ENCODE assay signal across 9 cellular contexts in the genomic region with DNA sequence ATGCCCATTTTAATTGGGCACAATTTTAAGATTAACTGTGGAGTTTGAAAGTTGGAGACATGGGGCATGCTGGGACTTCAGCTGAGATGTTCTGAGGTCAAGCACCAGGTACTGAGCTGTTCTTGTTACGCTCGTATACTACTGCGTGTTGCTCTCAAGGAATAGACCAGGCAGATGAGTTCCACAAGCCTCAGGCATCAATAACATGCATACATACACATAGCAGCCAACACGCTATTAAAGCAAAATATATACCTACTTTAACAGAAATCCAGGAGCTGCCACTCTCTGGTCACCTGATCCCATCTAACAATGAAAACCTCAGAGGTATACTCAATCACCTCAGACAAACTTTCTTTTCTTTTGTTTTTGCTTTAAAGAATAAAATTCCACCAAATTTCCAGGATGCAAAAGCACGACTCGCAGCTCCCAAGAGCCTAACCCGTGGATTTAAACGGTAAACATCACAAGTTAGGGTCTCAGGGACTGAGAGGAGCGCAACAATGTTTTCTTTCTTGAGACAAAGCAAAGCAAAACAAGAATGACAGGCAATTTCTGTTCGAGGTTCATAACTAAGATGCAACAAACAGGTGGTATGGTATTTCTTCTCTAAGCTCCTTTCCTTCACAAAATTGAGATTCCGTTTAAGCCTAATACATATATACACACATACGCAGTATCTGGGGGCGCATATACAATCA. TPM values are rescaled to one million over a fixed set of nuclear protein-coding genes. Genes with fewer than 3 reads are reported as not detected.
DNase-seq lines count a peak whose midpoint lies in the region; ATAC-seq and TF ChIP-seq lines count a peak whose summit lies in the region.
"Had no signal": no experiment of that assay in that cellular context is flagged by ENCODE, and none has a peak within 500 bp of the region (broad histone marks: within the 10 kb centered on the region; RNA-seq: fewer than 3 reads in every experiment).

No MANE protein-coding gene starts in this region.

- in situ Hi-C loops in GM13976 (cut with MboI; ENCODE audit: low sequenced_read_pairs, unreplicated experiment) = no loop called here

- H3K36me3 Mint-ChIP-seq in naive thymus-derived CD8-positive, alpha-beta T cell = no peaks in the 10 kb centered on the region

- DNase-seq in NCI-H345 treated with DMSO at 0.1 percent for 48 hours (lab: John Stamatoyannopoulos, UW; ENCODE audit: unreplicated experiment) (peak; percentile 48), epithelial cell of proximal tubule (ENCODE audit: low read depth) (no peak), GM13976 (ENCODE audit: low spot score) (no peak)
- no peak for DNase-seq in naive thymus-derived CD8-positive, alpha-beta T cell
- DNase-seq: activated CD8-positive, alpha-beta memory T cell treated with anti-CD3 and anti-CD28 coated beads for 24 hours had no signal

- H3K9ac ChIP-seq in muscle layer of colon (ENCODE audit: low read length) = peak overlapping the region; percentile 91

- no peaks in the 10 kb centered on the region for H3K27me3 ChIP-seq in muscle layer of colon (ENCODE audit: control insufficient read depth in 1 of 2, insufficient read depth in 2 of 2, low read length in 2 of 2)

- H3K27ac ChIP-seq in muscle layer of colon (ENCODE audit: low read depth, low read length) (peak overlapping the region; percentile 94), urinary bladder (ENCODE audit: low read depth) (peak overlapping the region; percentile 83)

- no peak for ATAC-seq in naive thymus-derived CD8-positive, alpha-beta T cell
- ATAC-seq in HG02981 (IDR thresholded peaks at IDR 0.05; ENCODE audit: unreplicated experiment) = no peak

- H3K27me3 Mint-ChIP-seq in naive thymus-derived CD8-positive, alpha-beta T cell = peaks cover 22 to 48% (median 33%) of the 10 kb centered on the region in 5 donors

- POLR2A ChIA-PET in naive thymus-derived CD8-positive, alpha-beta T cell (lab: Charles Lee) = no interaction called here

- H3K4me1 ChIP-seq in muscle layer of colon (ENCODE audit: insufficient read depth, low read length) (peaks cover 6% of the 10 kb centered on the region), urinary bladder (ENCODE audit: insufficient read depth) (no peaks in the 10 kb centered on the region)

- TF ChIP-seq CTCF in epithelial cell of proximal tubule (conservative IDR thresholded peaks at IDR 0.05; ENCODE audit: low read depth, low read length) = no peak
- TF ChIP-seq CTCF in GM13976 (IDR thresholded peaks at IDR 0.05; ENCODE audit: borderline replicate concordance, control extremely low read depth, extremely low read depth, insufficient read depth, missing control alignments) = no peak

- H3K9me3 Mint-ChIP-seq in naive thymus-derived CD8-positive, alpha-beta T cell = peaks cover 0 to 3% (median 0%) of the 10 kb centered on the region in 9 donors

- H3K4me1 Mint-ChIP-seq in naive thymus-derived CD8-positive, alpha-beta T cell = peaks cover 0 to 12% (median 7%) of the 10 kb centered on the region in 4 donors

- peak overlapping the region in 5 of 10 donors; percentile 40 to 76 (median 56) for H3K4me3 Mint-ChIP-seq in naive thymus-derived CD8-positive, alpha-beta T cell

- H3K36me3 ChIP-seq in muscle layer of colon (ENCODE audit: insufficient read depth, low read length) (no peaks in the 10 kb centered on the region), urinary bladder (ENCODE audit: insufficient read depth) (no peaks in the 10 kb centered on the region)

- H3K4me3 ChIP-seq in epithelial cell of proximal tubule (ENCODE audit: low read depth, low read length) = peak overlapping the region; percentile 28
- peak overlapping the region; percentile 31 to 76 for H3K4me3 ChIP-seq in muscle layer of colon (ENCODE audit: low read depth in 1 of 2, low read length in 2 of 2)
- H3K4me3 ChIP-seq in urinary bladder (ENCODE audit: low read depth, low read length) = peak overlapping the region; percentile 62

- no peaks in the 10 kb centered on the region for H3K9me3 ChIP-seq in muscle layer of colon (ENCODE audit: low read length)

- H3K27ac Mint-ChIP-seq in naive thymus-derived CD8-positive, alpha-beta T cell = no peak overlapping the region

- 20% methylated on average over 13 of the region's 13 CpGs for WGBS in urinary bladder

RNA-seq across cellular contexts. Expression of a gene that starts 16.5 kb away (rescaled TPM):
- total RNA-seq in epithelial cell of proximal tubule (0.29 and 1.9 TPM in 2 replicates), urinary bladder (15.6 TPM)
- polyA plus RNA-seq in urinary bladder = not detected
- not detected for total RNA-seq in naive thymus-derived CD8-positive, alpha-beta T cell
- polyA plus RNA-seq in naive thymus-derived CD8-positive, alpha-beta T cell = not detected
- total RNA-seq: NCI-H460 had no signal
